In the genomic region with DNA sequence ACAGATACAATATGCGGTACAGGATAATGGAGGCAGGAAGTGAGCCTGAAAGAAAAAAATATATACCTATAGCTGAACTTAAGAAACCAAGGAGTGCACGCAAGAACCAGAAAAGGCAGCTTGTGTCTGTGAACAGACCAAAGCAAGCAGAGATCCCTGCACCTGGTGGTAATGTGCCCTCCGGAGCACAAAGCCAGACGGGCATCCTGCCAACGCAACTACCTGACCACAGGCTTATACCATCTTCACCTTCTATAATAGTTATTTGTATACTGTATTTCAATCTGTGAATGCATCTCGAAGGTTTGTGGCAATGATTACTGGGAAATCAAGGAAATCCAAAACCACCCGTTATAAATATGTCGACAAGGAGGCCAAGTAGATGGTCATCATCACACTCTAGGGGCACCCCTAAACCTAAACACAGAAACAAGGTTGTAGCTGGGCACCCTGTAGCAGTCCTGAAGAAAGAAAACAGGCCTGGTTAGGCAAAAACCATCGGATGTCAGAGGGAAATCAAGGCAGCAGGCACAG, we compare ENCODE assay signal across 8 cellular contexts. TPM values are rescaled to one million over a fixed set of nuclear protein-coding genes. Genes with fewer than 3 reads are reported as not detected.
DNase-seq lines count a peak whose midpoint lies in the region; ATAC-seq and TF ChIP-seq lines count a peak whose summit lies in the region.

No MANE protein-coding gene starts in this region.

- peaks cover 16% of the 10 kb centered on the region for H3K36me3 Mint-ChIP-seq in activated naive CD4-positive, alpha-beta T cell treated with anti-CD3 and anti-CD28 coated beads for 36 hours (ENCODE audit: low read depth)

- H3K4me3 ChIP-seq in BJ (ENCODE audit: low read depth, low read length) (peak overlapping the region; percentile 70), Peyer's patch (peak overlapping the region; percentile 59 to 86 (median 82)), left ventricle myocardium inferior (peak overlapping the region; percentile 92)

- ATAC-seq in GM19395 (IDR thresholded peaks at IDR 0.05; ENCODE audit: unreplicated experiment) (peak; percentile 41), HG03439 (IDR thresholded peaks at IDR 0.05; ENCODE audit: unreplicated experiment) (peak; percentile 33)

- TF ChIP-seq CTCF in BJ (IDR thresholded peaks at IDR 0.05; ENCODE audit: insufficient read depth, low read depth, low read length) (no peak), Peyer's patch (IDR thresholded peaks at IDR 0.05) (no peak), left ventricle myocardium inferior (IDR thresholded peaks at IDR 0.05; ENCODE audit: borderline replicate concordance) (no peak)

- TF ChIP-seq POLR2A in Peyer's patch (IDR thresholded peaks at IDR 0.05), result no peak

- H3K27me3 Mint-ChIP-seq in activated naive CD4-positive, alpha-beta T cell treated with anti-CD3 and anti-CD28 coated beads for 36 hours (ENCODE audit: low read depth), result peaks cover 2% of the 10 kb centered on the region

- POLR2A ChIA-PET in BJ (lab: Charles Lee), result no interaction called here

- peak overlapping the region; percentile 93 for H3K27ac Mint-ChIP-seq in activated naive CD4-positive, alpha-beta T cell treated with anti-CD3 and anti-CD28 coated beads for 36 hours

- H3K9me3 ChIP-seq in Peyer's patch, result no peaks in the 10 kb centered on the region
- peaks cover 16% of the 10 kb centered on the region for H3K9me3 ChIP-seq in left ventricle myocardium inferior (replicated peaks)

- H3K27me3 ChIP-seq in BJ (ENCODE audit: control insufficient read depth, insufficient read depth, low read length) (no peaks in the 10 kb centered on the region), Peyer's patch (no peaks in the 10 kb centered on the region), left ventricle myocardium inferior (ENCODE audit: low read depth) (no peaks in the 10 kb centered on the region)

- intact Hi-C loops in activated naive CD4-positive, alpha-beta T cell treated with anti-CD3 and anti-CD28 coated beads for 36 hours (cut with micrococcal nuclease), result loop anchor here (1.0 to 2.0 kb wide), 4 partner anchors 112 to 1664 kb away; a partner anchor contains a TSS
- intact Hi-C loops in left ventricle myocardium inferior (cut with micrococcal nuclease), result no loop called here

- H3K27ac ChIP-seq in Peyer's patch (peak overlapping the region; percentile 79 to 91 (median 88)), left ventricle myocardium inferior (replicated peaks) (peak overlapping the region; percentile 95)

- H3K4me3 Mint-ChIP-seq in activated naive CD4-positive, alpha-beta T cell treated with anti-CD3 and anti-CD28 coated beads for 36 hours, result peak overlapping the region; percentile 93

- H3K4me1 Mint-ChIP-seq in activated naive CD4-positive, alpha-beta T cell treated with anti-CD3 and anti-CD28 coated beads for 36 hours (ENCODE audit: low read depth), result peaks cover 40% of the 10 kb centered on the region

- H3K36me3 ChIP-seq in BJ (ENCODE audit: control insufficient read depth, insufficient read depth, low read length), result no peaks in the 10 kb centered on the region
- H3K36me3 ChIP-seq in Peyer's patch, result no peaks in the 10 kb centered on the region
- no peaks in the 10 kb centered on the region for H3K36me3 ChIP-seq in left ventricle myocardium inferior

- DNase-seq in BJ (ENCODE audit: low read depth), result no peak
- DNase-seq in Peyer's patch, result peak; percentile 53 to 71 (median 59)
- DNase-seq in activated naive CD4-positive, alpha-beta T cell treated with anti-CD3 and anti-CD28 coated beads for 36 hours, result peak; percentile 60
- no peak for DNase-seq in left ventricle myocardium inferior
- DNase-seq in renal cortical epithelial cell (ENCODE audit: low read depth), result peak; percentile 43
- no peak for DNase-seq in SK-N-DZ (ENCODE audit: low spot score)

- H3K9me3 Mint-ChIP-seq in activated naive CD4-positive, alpha-beta T cell treated with anti-CD3 and anti-CD28 coated beads for 36 hours, result peaks cover 11% of the 10 kb centered on the region

- peaks cover 0 to 22% (median 0%) of the 10 kb centered on the region in 4 donors for H3K4me1 ChIP-seq in Peyer's patch
- peaks cover 36% of the 10 kb centered on the region for H3K4me1 ChIP-seq in left ventricle myocardium inferior

- CTCF ChIA-PET in BJ (lab: Yijun Ruan, JAX), result no interaction called here
- CTCF ChIA-PET in activated naive CD4-positive, alpha-beta T cell treated with anti-CD3 and anti-CD28 coated beads for 36 hours (lab: Charles Lee), result interaction anchor here (0.7 kb wide), 1 partner anchor 149 kb away, joined by 3 read pairs; no protein-coding TSS in a partner anchor

RNA-seq across cellular contexts. Expression of a gene that starts 0.8 kb away (rescaled TPM):
- 10.5 and 17.8 TPM in 2 replicates for polyA plus RNA-seq in BJ (2011; rRNA removed)
- polyA minus RNA-seq in BJ (2011; rRNA and poly(A)+ RNA removed), result 13.6 TPM in 2 replicates
- total RNA-seq in Peyer's patch (10 to 100 TPM; 19.1 to 24.8 (median 21.2) TPM), left ventricle myocardium inferior (17.2 TPM), renal cortical epithelial cell (20.0 and 39.4 TPM in 2 replicates)
- 10 to 100 TPM; 16.3 to 16.7 TPM for total RNA-seq in activated naive CD4-positive, alpha-beta T cell treated with anti-CD3 and anti-CD28 coated beads for 36 hours
- polyA plus RNA-seq in SK-N-DZ (2014; cell fraction: cytosol; rRNA removed), result 7.7 and 9.1 TPM in 2 replicates
- polyA plus RNA-seq in SK-N-DZ (2014; cell fraction: nucleus; rRNA removed), result 6.7 and 8.0 TPM in 2 replicates

Comparison
In these comparisons a context has a peak if more than half of its experiments do, and no peak if none do; other contexts are left out.
1. DNase-seq: peak in Peyer's patch (3 of 3), activated naive CD4-positive, alpha-beta T cell treated with anti-CD3 and anti-CD28 coated beads for 36 hours (single experiment) and renal cortical epithelial cell (single experiment); none in BJ (single experiment), left ventricle myocardium inferior (single experiment) and SK-N-DZ (single experiment).
2. Peak in every context shown above with its lines, with median percentiles within 50 percentile points of each other: H3K4me3 ChIP-seq.